In genomic region chr1:247300491-247301175, GRCh38 we compare ENCODE assay signal across 34 cellular contexts. TPM values are rescaled to one million over a fixed set of nuclear protein-coding genes. Genes with fewer than 3 reads are reported as not detected.
"Had no signal": no experiment of that assay in that cellular context is flagged by ENCODE, and none has a peak within 500 bp of the region (broad histone marks: within the 10 kb centered on the region; RNA-seq: fewer than 3 reads in every experiment).

No MANE protein-coding gene starts in this region.

- ATAC-seq: naive thymus-derived CD8-positive, alpha-beta T cell; natural killer cell treated with Interleukin-12 subunit alpha and Interleukin-12 subunit beta and Interleukin-15 and Interleukin-18, amount 100 ng/mL, for 72 hours; psoas muscle; right cardiac atrium; right lobe of liver; stimulated activated memory B cell treated with anti-CD40 and anti-IgM and Interleukin-4, amounts not matched to agents 10 μg/mL and 1 μg/mL and 100 μg/mL, for 72 hours; stimulated activated naive CD8-positive, alpha-beta T cell treated with anti-CD3 and anti-CD28 coated beads, Interleukin-15, Interleukin-2, amounts not matched to agents 100 U/mL and 50 U/mL, for 24 hours had no signal

- H2AFZ ChIP-seq: neural progenitor cell, parathyroid adenoma had no signal

- H3K4me1 ChIP-seq: parathyroid adenoma, psoas muscle, right lobe of liver, spleen, suprapubic skin, testis, tibial artery, upper lobe of right lung, uterus had no signal

- H3K4me3 Mint-ChIP-seq: natural killer cell treated with Interleukin-12 subunit alpha and Interleukin-12 subunit beta and Interleukin-15 and Interleukin-18, amount 100 ng/mL, for 72 hours; neural progenitor cell; stimulated activated memory B cell treated with anti-CD40 and anti-IgM and Interleukin-4, amounts not matched to agents 10 μg/mL and 1 μg/mL and 100 μg/mL, for 72 hours; stimulated activated naive CD8-positive, alpha-beta T cell treated with anti-CD3 and anti-CD28 coated beads, Interleukin-15, amount 100 ng/mL, for 72 hours; type B pancreatic cell had no signal

- H3K9me3 ChIP-seq: ovary, psoas muscle, right lobe of liver, spleen, suprapubic skin, testis, tibial artery, transverse colon, upper lobe of right lung, uterus had no signal

- H3K4me2 ChIP-seq: neural progenitor cell, smooth muscle cell had no signal

- H3K36me3 ChIP-seq: ovary, right lobe of liver, transverse colon, uterus had no signal

- H3K9me3 Mint-ChIP-seq: naive thymus-derived CD8-positive, alpha-beta T cell; natural killer cell treated with Interleukin-12 subunit alpha and Interleukin-12 subunit beta and Interleukin-15 and Interleukin-18, amount 100 ng/mL, for 72 hours; neural progenitor cell; stimulated activated memory B cell treated with anti-CD40 and anti-IgM and Interleukin-4, amounts not matched to agents 10 μg/mL and 1 μg/mL and 100 μg/mL, for 72 hours; stimulated activated naive CD8-positive, alpha-beta T cell treated with anti-CD3 and anti-CD28 coated beads, Interleukin-15, amount 100 ng/mL, for 72 hours; type B pancreatic cell had no signal

- H3K9ac ChIP-seq: neural progenitor cell, parathyroid adenoma had no signal

- H3K27me3 ChIP-seq: neural progenitor cell, ovary, right lobe of liver, spleen, suprapubic skin, testis, tibial artery, transverse colon, upper lobe of right lung, uterus had no signal

- DNase-seq: naive thymus-derived CD8-positive, alpha-beta T cell; occipital lobe; ovary; psoas muscle; right cardiac atrium; spleen; stimulated activated CD4-positive, alpha-beta T cell treated with anti-CD3 and anti-CD28 coated beads, Interleukin-12 subunit alpha, Interleukin-12 subunit beta, amount 100 ng/mL, for 4 hours; stimulated activated CD4-positive, alpha-beta T cell treated with anti-CD3 and anti-CD28 coated beads, Interleukin-1b, Interleukin-23, amount 100 ng/mL, for 48 hours; stimulated activated CD4-positive, alpha-beta T cell treated with anti-CD3 and anti-CD28 coated beads, Interleukin-4, amount 100 ng/mL, for 1 hour; stimulated activated CD4-positive, alpha-beta T cell treated with anti-CD3 and anti-CD28 coated beads, Interleukin-4, amount 100 ng/mL, for 4 hours; stimulated activated CD8-positive, alpha-beta memory T cell treated with anti-CD3 and anti-CD28 coated beads, Interleukin-4, amount 100 ng/mL, for 48 hours; stimulated activated naive CD4-positive, alpha-beta T cell; stimulated activated naive CD8-positive, alpha-beta T cell treated with anti-CD3 and anti-CD28 coated beads, Interleukin-15, amount 100 ng/mL, for 72 hours; stimulated activated naive CD8-positive, alpha-beta T cell treated with anti-CD3 and anti-CD28 coated beads, Interleukin-15, Interleukin-2, amounts not matched to agents 100 U/mL and 50 U/mL, for 24 hours; substantia nigra; testis; transverse colon; upper lobe of right lung; uterus had no signal

- H3K79me2 ChIP-seq: parathyroid adenoma had no signal

- H3K4me3 ChIP-seq: neural progenitor cell, ovary, psoas muscle, right lobe of liver, skin epidermis, smooth muscle cell, spleen, suprapubic skin, testis, tibial artery, transverse colon, upper lobe of right lung, uterus had no signal

- H3K27me3 Mint-ChIP-seq: naive thymus-derived CD8-positive, alpha-beta T cell; natural killer cell treated with Interleukin-12 subunit alpha and Interleukin-12 subunit beta and Interleukin-15 and Interleukin-18, amount 100 ng/mL, for 72 hours; progenitor cell of endocrine pancreas; stimulated activated memory B cell treated with anti-CD40 and anti-IgM and Interleukin-4, amounts not matched to agents 10 μg/mL and 1 μg/mL and 100 μg/mL, for 72 hours; stimulated activated naive CD8-positive, alpha-beta T cell treated with anti-CD3 and anti-CD28 coated beads, Interleukin-15, amount 100 ng/mL, for 72 hours; type B pancreatic cell had no signal

- H3K4me1 Mint-ChIP-seq: stimulated activated memory B cell treated with anti-CD40 and anti-IgM and Interleukin-4, amounts not matched to agents 10 μg/mL and 1 μg/mL and 100 μg/mL, for 72 hours had no signal

- H3K27ac Mint-ChIP-seq: natural killer cell treated with Interleukin-12 subunit alpha and Interleukin-12 subunit beta and Interleukin-15 and Interleukin-18, amount 100 ng/mL, for 72 hours; progenitor cell of endocrine pancreas; stimulated activated memory B cell treated with anti-CD40 and anti-IgM and Interleukin-4, amounts not matched to agents 10 μg/mL and 1 μg/mL and 100 μg/mL, for 72 hours; stimulated activated naive CD8-positive, alpha-beta T cell treated with anti-CD3 and anti-CD28 coated beads, Interleukin-15, amount 100 ng/mL, for 72 hours; type B pancreatic cell had no signal

- H3K27ac ChIP-seq: neural progenitor cell, ovary, parathyroid adenoma, psoas muscle, right lobe of liver, skin epidermis, spleen, suprapubic skin, testis, tibial artery, transverse colon, upper lobe of right lung, uterus had no signal

RNA-seq across cellular contexts. Expression of gene VN1R5, which starts 44.8 kb away (rescaled TPM):
- total RNA-seq: naive thymus-derived CD8-positive, alpha-beta T cell; natural killer cell treated with Interleukin-12 subunit alpha and Interleukin-12 subunit beta and Interleukin-15 and Interleukin-18, amount 100 ng/mL, for 72 hours; occipital lobe; osteoblast; ovary; progenitor cell of endocrine pancreas; psoas muscle; renal cortical epithelial cell; right cardiac atrium; right lobe of liver; smooth muscle cell; spleen; suprapubic skin; testis; transverse colon; upper lobe of right lung; urinary bladder; uterus had no signal
- polyA plus RNA-seq: naive thymus-derived CD8-positive, alpha-beta T cell; neural cell; ovary; psoas muscle; right cardiac atrium; smooth muscle cell; spleen; urinary bladder had no signal
